Comparison of ENCODE assay signal across 22 cellular contexts in genomic region chr11:9796276-9796675, GRCh38.
"Had no signal": no experiment of that assay in that cellular context is flagged by ENCODE, and none has a peak within 500 bp of the region (broad histone marks: within the 10 kb centered on the region; RNA-seq: fewer than 3 reads in every experiment).

No MANE protein-coding gene starts in this region.

- H3K4me1 Mint-ChIP-seq: immature natural killer cell, T-cell had no signal

- H3K27ac ChIP-seq: cardiac muscle cell, epithelial cell of prostate, foreskin keratinocyte, left ventricle myocardium inferior, thyroid gland, VCaP had no signal

- H3K27me3 Mint-ChIP-seq: activated CD4-positive, alpha-beta T cell treated with anti-CD3 and anti-CD28 coated beads, Interleukin-2, amount 10 ng/mL, durations not matched to agents 7 days and 5 days; activated CD8-positive, alpha-beta memory T cell treated with anti-CD3 and anti-CD28 coated beads, Interleukin-2, amount 10 ng/mL, durations not matched to agents 7 days and 5 days; activated CD8-positive, alpha-beta T cell treated with anti-CD3 and anti-CD28 coated beads for 36 hours; activated naive CD8-positive, alpha-beta T cell treated with anti-CD3 and anti-CD28 coated beads for 36 hours; T-cell had no signal

- H3K36me3 Mint-ChIP-seq: activated CD8-positive, alpha-beta memory T cell treated with anti-CD3 and anti-CD28 coated beads, Interleukin-2, amount 10 ng/mL, durations not matched to agents 7 days and 5 days had no signal

- H3K4me1 ChIP-seq: foreskin keratinocyte, left ventricle myocardium inferior had no signal

- H3K27ac Mint-ChIP-seq: activated CD4-positive, alpha-beta T cell treated with anti-CD3 and anti-CD28 coated beads, Interleukin-2, amount 10 ng/mL, durations not matched to agents 7 days and 5 days; activated CD8-positive, alpha-beta memory T cell treated with anti-CD3 and anti-CD28 coated beads, Interleukin-2, amount 10 ng/mL, durations not matched to agents 7 days and 5 days; activated CD8-positive, alpha-beta T cell treated with anti-CD3 and anti-CD28 coated beads for 36 hours; activated naive CD8-positive, alpha-beta T cell treated with anti-CD3 and anti-CD28 coated beads for 36 hours; immature natural killer cell; T-cell; T-helper 2 cell treated with Interferon-gamma antibody and Interleukin-4, amounts not matched to agents 5 μg/mL and 100 μg/mL, for 36 hours had no signal

- H3K36me3 ChIP-seq: cardiac muscle cell, thyroid gland had no signal

- H3K4me2 ChIP-seq: smooth muscle cell had no signal

- H3K27me3 ChIP-seq: cardiac muscle cell, foreskin keratinocyte, thyroid gland had no signal

- H3K4me3 ChIP-seq: cardiac muscle cell, left ventricle myocardium inferior, smooth muscle cell, thyroid gland had no signal

- H3K9me3 ChIP-seq: left ventricle myocardium inferior, thyroid gland had no signal

- H3K4me3 Mint-ChIP-seq: activated CD4-positive, alpha-beta T cell treated with anti-CD3 and anti-CD28 coated beads, Interleukin-2, amount 10 ng/mL, durations not matched to agents 7 days and 5 days; activated CD8-positive, alpha-beta memory T cell treated with anti-CD3 and anti-CD28 coated beads, Interleukin-2, amount 10 ng/mL, durations not matched to agents 7 days and 5 days; activated CD8-positive, alpha-beta T cell treated with anti-CD3 and anti-CD28 coated beads for 36 hours; activated naive CD8-positive, alpha-beta T cell treated with anti-CD3 and anti-CD28 coated beads for 36 hours; immature natural killer cell; T-cell; T-helper 2 cell treated with Interferon-gamma antibody and Interleukin-4, amounts not matched to agents 5 μg/mL and 100 μg/mL, for 36 hours had no signal

- H3K9me3 Mint-ChIP-seq: activated CD4-positive, alpha-beta T cell treated with anti-CD3 and anti-CD28 coated beads, Interleukin-2, amount 10 ng/mL, durations not matched to agents 7 days and 5 days; activated CD8-positive, alpha-beta T cell treated with anti-CD3 and anti-CD28 coated beads for 36 hours; activated naive CD8-positive, alpha-beta T cell treated with anti-CD3 and anti-CD28 coated beads for 36 hours; immature natural killer cell; T-cell; T-helper 2 cell treated with Interferon-gamma antibody and Interleukin-4, amounts not matched to agents 5 μg/mL and 100 μg/mL, for 36 hours had no signal

- DNase-seq: activated CD4-positive, alpha-beta T cell treated with anti-CD3 and anti-CD28 coated beads, Interleukin-2, amount 10 ng/mL, durations not matched to agents 7 days and 5 days; activated CD8-positive, alpha-beta memory T cell treated with anti-CD3 and anti-CD28 coated beads, Interleukin-2, amount 10 ng/mL, durations not matched to agents 7 days and 5 days; activated CD8-positive, alpha-beta T cell treated with anti-CD3 and anti-CD28 coated beads for 36 hours; activated naive CD8-positive, alpha-beta T cell treated with anti-CD3 and anti-CD28 coated beads for 36 hours; activated T-cell treated with anti-CD3 and anti-CD28 coated beads for 4 hours; amniotic stem cell; cortex of kidney; foreskin keratinocyte; immature natural killer cell; kidney glomerular epithelial cell; left ventricle myocardium inferior; occipital lobe; stimulated activated CD4-positive, alpha-beta T cell treated with anti-CD3 and anti-CD28 coated beads, Interleukin-2, amount 100 ng/mL, for 48 hours; stimulated activated naive CD4-positive, alpha-beta T cell; T-cell; thyroid gland had no signal

- ATAC-seq: activated CD4-positive, CD25-positive, alpha-beta regulatory T cell treated with anti-CD3 and anti-CD28 coated beads, Interleukin-2, amount 50 U/mL, for 24 hours; activated CD8-positive, alpha-beta memory T cell treated with anti-CD3 and anti-CD28 coated beads, Interleukin-2, amount 10 ng/mL, durations not matched to agents 7 days and 5 days; activated CD8-positive, alpha-beta T cell treated with anti-CD3 and anti-CD28 coated beads for 36 hours; foreskin keratinocyte; T-cell had no signal
